Comparison of ENCODE assay signal across 18 cellular contexts in genomic region chr16:88460496-88461169, GRCh38.
"Had no signal": no experiment of that assay in that cellular context is flagged by ENCODE, and none has a peak within 500 bp of the region (broad histone marks: within the 10 kb centered on the region; RNA-seq: fewer than 3 reads in every experiment).

No MANE protein-coding gene starts in this region.

- H3K9me3 ChIP-seq: heart right ventricle, vagina had no signal

- H3K4me3 ChIP-seq: heart right ventricle, skin epidermis, vagina had no signal

- H3K27ac Mint-ChIP-seq: activated CD4-positive, alpha-beta T cell treated with anti-CD3 and anti-CD28 coated beads for 36 hours; activated naive CD4-positive, alpha-beta T cell treated with anti-CD3 and anti-CD28 coated beads for 36 hours had no signal

- H3K27me3 ChIP-seq: vagina had no signal

- H3K36me3 Mint-ChIP-seq: activated CD4-positive, alpha-beta memory T cell treated with anti-CD3 and anti-CD28 coated beads for 36 hours; mesothelial cell of epicardium; type B pancreatic cell had no signal

- ATAC-seq: activated CD4-positive, alpha-beta T cell treated with anti-CD3 and anti-CD28 coated beads for 36 hours; stimulated activated naive B cell treated with anti-CD40 and anti-IgM and Interleukin-4, amounts not matched to agents 10 μg/mL and 1 μg/mL and 100 μg/mL, for 72 hours had no signal

- H3K27ac ChIP-seq: heart right ventricle, parathyroid adenoma, skin epidermis, vagina had no signal

- H3K36me3 ChIP-seq: heart right ventricle, vagina had no signal

- H3K4me3 Mint-ChIP-seq: activated B cell treated with CpG ODN at 0.5 μM for 24 hours; activated CD4-positive, alpha-beta memory T cell treated with anti-CD3 and anti-CD28 coated beads for 36 hours; activated CD4-positive, alpha-beta T cell treated with anti-CD3 and anti-CD28 coated beads for 36 hours; activated naive CD4-positive, alpha-beta T cell treated with anti-CD3 and anti-CD28 coated beads for 36 hours; stimulated activated naive B cell treated with anti-CD40 and anti-IgM and Interleukin-4, amounts not matched to agents 10 μg/mL and 1 μg/mL and 100 μg/mL, for 72 hours had no signal

- DNase-seq: activated B cell treated with CpG ODN at 0.5 μM for 24 hours; activated CD4-positive, alpha-beta memory T cell treated with anti-CD3 and anti-CD28 coated beads for 36 hours; activated CD4-positive, alpha-beta T cell treated with anti-CD3 and anti-CD28 coated beads for 36 hours; activated naive CD4-positive, alpha-beta T cell treated with anti-CD3 and anti-CD28 coated beads for 36 hours; activated T-cell treated with anti-CD3 and anti-CD28 coated beads, Interleukin-2, amount 50 U/mL, for 48 hours; amygdala; heart right ventricle; left ventricle myocardium superior; mammary epithelial cell; stimulated activated CD4-positive, alpha-beta T cell treated with anti-CD3 and anti-CD28 coated beads, Interleukin-1b, Interleukin-23, amount 100 ng/mL, for 48 hours; stimulated activated naive B cell treated with anti-CD40 and anti-IgM and Interleukin-4, amounts not matched to agents 10 μg/mL and 1 μg/mL and 100 μg/mL, for 72 hours; T1000 had no signal

- H3K9me3 Mint-ChIP-seq: activated B cell treated with CpG ODN at 0.5 μM for 24 hours; activated CD4-positive, alpha-beta memory T cell treated with anti-CD3 and anti-CD28 coated beads for 36 hours; activated naive CD4-positive, alpha-beta T cell treated with anti-CD3 and anti-CD28 coated beads for 36 hours; mesothelial cell of epicardium; nephron; stimulated activated naive B cell treated with anti-CD40 and anti-IgM and Interleukin-4, amounts not matched to agents 10 μg/mL and 1 μg/mL and 100 μg/mL, for 72 hours; type B pancreatic cell had no signal

- H3K27me3 Mint-ChIP-seq: activated B cell treated with CpG ODN at 0.5 μM for 24 hours; activated CD4-positive, alpha-beta memory T cell treated with anti-CD3 and anti-CD28 coated beads for 36 hours; activated CD4-positive, alpha-beta T cell treated with anti-CD3 and anti-CD28 coated beads for 36 hours; stimulated activated naive B cell treated with anti-CD40 and anti-IgM and Interleukin-4, amounts not matched to agents 10 μg/mL and 1 μg/mL and 100 μg/mL, for 72 hours; type B pancreatic cell had no signal
